ENCODE assay signal across 9 cellular contexts in genomic region chr13:39956036-39956435, GRCh38.
A peak's percentile ranks its signal among the peaks of the same experiment; 100 is the strongest.
DNase-seq lines count a peak whose midpoint lies in the region; ATAC-seq and TF ChIP-seq lines count a peak whose summit lies in the region.
"Had no signal": no experiment of that assay in that cellular context is flagged by ENCODE, and none has a peak within 500 bp of the region (broad histone marks: within the 10 kb centered on the region; RNA-seq: fewer than 3 reads in every experiment).

No MANE protein-coding gene starts in this region.

- no peaks in the 10 kb centered on the region for H3K9me3 Mint-ChIP-seq in activated T-helper 1 cell treated with anti-CD3 and anti-CD28 coated beads, Interleukin-12 subunit alpha, Interleukin-12 subunit beta, Interleukin-2, Interleukin-4 antibody, amounts not matched to agents 30 ng/mL and 10 ng/mL and 1 ng/mL, durations not matched to agents 14 hours and 24 hours and 36 hours
- no peaks in the 10 kb centered on the region for H3K9me3 Mint-ChIP-seq in Calu3 (ENCODE audit: low read depth, unreplicated experiment)

- peak; percentile 58 for ATAC-seq in HG02943 (IDR thresholded peaks at IDR 0.05; ENCODE audit: low read depth, unreplicated experiment)

- peak in 2 of 3 donors; percentile 30 to 31 for DNase-seq in stimulated activated CD4-positive, alpha-beta T cell treated with anti-CD3 and anti-CD28 coated beads, Interleukin-12 subunit alpha, Interleukin-12 subunit beta, amount 100 ng/mL, for 48 hours (ENCODE audit: low read depth in 2 of 3, low spot score in 1 of 3)
- no peak for DNase-seq in stimulated activated CD4-positive, alpha-beta T cell treated with anti-CD3 and anti-CD28 coated beads, Interleukin-4, amount 100 ng/mL, for 1 hour
- peak; percentile 41 for DNase-seq in activated T-helper 1 cell treated with anti-CD3 and anti-CD28 coated beads, Interleukin-12 subunit alpha, Interleukin-12 subunit beta, Interleukin-2, Interleukin-4 antibody, amounts not matched to agents 30 ng/mL and 10 ng/mL and 1 ng/mL, durations not matched to agents 14 hours and 24 hours and 36 hours (ENCODE audit: low spot score)
- DNase-seq in Calu3: no peak
- no peak for DNase-seq in iPS-NIHi7 (ENCODE audit: extremely low spot score)
- DNase-seq in coronary artery (ENCODE audit: low spot score): no peak
- no peak for DNase-seq in amniotic stem cell (lab: John Stamatoyannopoulos, UW)
- DNase-seq: esophagus squamous epithelium had no signal

- BruUV-seq in Calu3 (replicated peaks; lab: Mats Ljungman, UMichigan): no TSS peak

- no peak for TF ChIP-seq CTCF in Calu3 (IDR thresholded peaks at IDR 0.05; ENCODE audit: unreplicated experiment)
- TF ChIP-seq CTCF in coronary artery (IDR thresholded peaks at IDR 0.05): no peak

- intact Hi-C loops in activated T-helper 1 cell treated with anti-CD3 and anti-CD28 coated beads, Interleukin-12 subunit alpha, Interleukin-12 subunit beta, Interleukin-2, Interleukin-4 antibody, amounts not matched to agents 30 ng/mL and 10 ng/mL and 1 ng/mL, durations not matched to agents 14 hours and 24 hours and 36 hours (cut with micrococcal nuclease): loop anchor here (1.0 to 5.0 kb wide), 3 partner anchors 70 to 707 kb away; no protein-coding TSS in a partner anchor
- intact Hi-C loops in Calu3 (cut with micrococcal nuclease; ENCODE audit: unreplicated experiment): no loop called here

- no peak overlapping the region for H3K4me3 ChIP-seq in coronary artery
- H3K4me3 ChIP-seq: esophagus squamous epithelium had no signal

- peak overlapping the region; percentile 54 for H3K4me3 Mint-ChIP-seq in activated T-helper 1 cell treated with anti-CD3 and anti-CD28 coated beads, Interleukin-12 subunit alpha, Interleukin-12 subunit beta, Interleukin-2, Interleukin-4 antibody, amounts not matched to agents 30 ng/mL and 10 ng/mL and 1 ng/mL, durations not matched to agents 14 hours and 24 hours and 36 hours
- H3K4me3 Mint-ChIP-seq in Calu3 (ENCODE audit: low read depth, unreplicated experiment): no peak overlapping the region

- H3K27ac ChIP-seq in coronary artery: no peak overlapping the region
- H3K27ac ChIP-seq: esophagus squamous epithelium had no signal

- CTCF ChIA-PET in Calu3 (lab: Charles Lee): no interaction called here

- H3K27me3 Mint-ChIP-seq in activated T-helper 1 cell treated with anti-CD3 and anti-CD28 coated beads, Interleukin-12 subunit alpha, Interleukin-12 subunit beta, Interleukin-2, Interleukin-4 antibody, amounts not matched to agents 30 ng/mL and 10 ng/mL and 1 ng/mL, durations not matched to agents 14 hours and 24 hours and 36 hours (ENCODE audit: insufficient read depth): peaks cover 5% of the 10 kb centered on the region
- H3K27me3 Mint-ChIP-seq in Calu3 (ENCODE audit: unreplicated experiment): no peaks in the 10 kb centered on the region

- peaks cover 2% of the 10 kb centered on the region for H3K36me3 Mint-ChIP-seq in activated T-helper 1 cell treated with anti-CD3 and anti-CD28 coated beads, Interleukin-12 subunit alpha, Interleukin-12 subunit beta, Interleukin-2, Interleukin-4 antibody, amounts not matched to agents 30 ng/mL and 10 ng/mL and 1 ng/mL, durations not matched to agents 14 hours and 24 hours and 36 hours (ENCODE audit: low read depth)
- no peaks in the 10 kb centered on the region for H3K36me3 Mint-ChIP-seq in Calu3 (ENCODE audit: insufficient read depth, unreplicated experiment)

- H3K27ac Mint-ChIP-seq in activated T-helper 1 cell treated with anti-CD3 and anti-CD28 coated beads, Interleukin-12 subunit alpha, Interleukin-12 subunit beta, Interleukin-2, Interleukin-4 antibody, amounts not matched to agents 30 ng/mL and 10 ng/mL and 1 ng/mL, durations not matched to agents 14 hours and 24 hours and 36 hours: peak overlapping the region; percentile 76
- H3K27ac Mint-ChIP-seq in Calu3 (ENCODE audit: unreplicated experiment): no peak overlapping the region

- peaks cover 38% of the 10 kb centered on the region for H3K4me1 Mint-ChIP-seq in activated T-helper 1 cell treated with anti-CD3 and anti-CD28 coated beads, Interleukin-12 subunit alpha, Interleukin-12 subunit beta, Interleukin-2, Interleukin-4 antibody, amounts not matched to agents 30 ng/mL and 10 ng/mL and 1 ng/mL, durations not matched to agents 14 hours and 24 hours and 36 hours (ENCODE audit: low read depth)
- H3K4me1 Mint-ChIP-seq in Calu3 (ENCODE audit: low read depth, unreplicated experiment): no peaks in the 10 kb centered on the region

Comparison
In these comparisons a context has a peak if more than half of its experiments do, and no peak if none do; other contexts are left out.
1. DNase-seq: peak in stimulated activated CD4-positive, alpha-beta T cell treated with anti-CD3 and anti-CD28 coated beads, Interleukin-12 subunit alpha, Interleukin-12 subunit beta, amount 100 ng/mL, for 48 hours (2 of 3) and activated T-helper 1 cell treated with anti-CD3 and anti-CD28 coated beads, Interleukin-12 subunit alpha, Interleukin-12 subunit beta, Interleukin-2, Interleukin-4 antibody, amounts not matched to agents 30 ng/mL and 10 ng/mL and 1 ng/mL, durations not matched to agents 14 hours and 24 hours and 36 hours (single experiment); none in stimulated activated CD4-positive, alpha-beta T cell treated with anti-CD3 and anti-CD28 coated beads, Interleukin-4, amount 100 ng/mL, for 1 hour (single experiment), Calu3 (single experiment), iPS-NIHi7 (single experiment), coronary artery (single experiment) and amniotic stem cell (single experiment).